In genomic region chr2:172480301-172481218, GRCh38 we compare ENCODE assay signal across 10 cellular contexts. TPM values are rescaled to one million over a fixed set of nuclear protein-coding genes. Genes with fewer than 3 reads are reported as not detected.
DNase-seq lines count a peak whose midpoint lies in the region; ATAC-seq, FAIRE-seq and TF ChIP-seq lines count a peak whose summit lies in the region.
"Had no signal": no experiment of that assay in that cellular context is flagged by ENCODE, and none has a peak within 500 bp of the region (broad histone marks: within the 10 kb centered on the region; RNA-seq: fewer than 3 reads in every experiment).

No MANE protein-coding gene starts in this region.

- peak overlapping the region; percentile 66 for H3K27ac ChIP-seq in RWPE1
- peak overlapping the region in 2 of 4 donors; percentile 10 to 17 for H3K27ac ChIP-seq in pancreas
- H3K27ac ChIP-seq: ascending aorta had no signal

- POLR2A ChIA-PET in RWPE1 (lab: Yijun Ruan, JAX; ENCODE audit: low non-redundant PET) = no interaction called here

- no peak overlapping the region for H3K4me3 ChIP-seq in fibroblast of villous mesenchyme (ENCODE audit: low read depth, low read length)
- H3K4me3 ChIP-seq in pancreas = no peak overlapping the region
- H3K4me3 ChIP-seq: ascending aorta had no signal

- peaks cover 0 to 21% (median 7%) of the 10 kb centered on the region in 3 donors for H3K36me3 ChIP-seq in pancreas

- H3K4me1 ChIP-seq in pancreas = peaks cover 0 to 5% (median 3%) of the 10 kb centered on the region in 3 donors
- H3K4me1 ChIP-seq: ascending aorta had no signal

- intact Hi-C loops in pancreas (cut with DNase I) = no loop called here

- ATAC-seq in pancreas = peak in 3 of 4 donors; percentile 61 to 75 (median 66)
- no peak for ATAC-seq in GM21786 (IDR thresholded peaks at IDR 0.05; ENCODE audit: unreplicated experiment)

- no peaks in the 10 kb centered on the region for H3K9me3 ChIP-seq in pancreas
- H3K9me3 ChIP-seq: ascending aorta had no signal

- CTCF ChIA-PET in RWPE1 (lab: Yijun Ruan, JAX) = interaction anchor here (0.6 kb wide), 2 partner anchors 9 to 393 kb away, joined by 3 read pairs; no protein-coding TSS in a partner anchor

- no peak for FAIRE-seq in pancreas (lab: Jason Lieb, UNC)
- FAIRE-seq: TTC549 had no signal

- WGBS in pancreas, 2 donors = 59 to 65% methylated on average over 12 of the region's 12 CpGs

- DNase-seq in EH (ENCODE audit: low read depth) = peak; percentile 78
- DNase-seq in RWPE1 (ENCODE audit: low spot score) = no peak
- DNase-seq in fibroblast of villous mesenchyme (ENCODE audit: low read depth) = peak; percentile 57
- DNase-seq in pancreas = no peak
- DNase-seq in Ammon's horn (ENCODE audit: low spot score) = no peak
- no peak for DNase-seq in NCI-H2171 (lab: John Stamatoyannopoulos, UW)
- no peak for DNase-seq in NCI-H226

- H3K27me3 ChIP-seq in pancreas = no peaks in the 10 kb centered on the region
- H3K27me3 ChIP-seq: ascending aorta had no signal

- TF ChIP-seq CTCF in RWPE1 (conservative IDR thresholded peaks at IDR 0.05; ENCODE audit: low read depth) = no peak
- no peak for TF ChIP-seq CTCF in fibroblast of villous mesenchyme (IDR thresholded peaks at IDR 0.05; ENCODE audit: insufficient read depth, low read depth, low read length)
- no peak for TF ChIP-seq CTCF in pancreas (IDR thresholded peaks at IDR 0.05)

RNA-seq across cellular contexts. Expression of gene ITGA6, which starts 53.2 kb away (rescaled TPM):
- total RNA-seq in fibroblast of villous mesenchyme = 58.0 and 131 TPM in 2 replicates
- total RNA-seq in pancreas = 10 to 100 TPM; 50.7 to 92.7 (median 58.3) TPM
- 10 to 100 TPM; 14.7 to 23.8 TPM for polyA plus RNA-seq in pancreas

Comparison
In these comparisons a context has a peak if more than half of its experiments do, and no peak if none do; other contexts are left out.
1. DNase-seq: peak in EH (single experiment) and fibroblast of villous mesenchyme (single experiment); none in RWPE1 (single experiment), pancreas (0 of 6), Ammon's horn (single experiment), NCI-H2171 (single experiment) and NCI-H226 (single experiment).